1 cellular context compared by ENCODE assay signal in the genomic region with DNA sequence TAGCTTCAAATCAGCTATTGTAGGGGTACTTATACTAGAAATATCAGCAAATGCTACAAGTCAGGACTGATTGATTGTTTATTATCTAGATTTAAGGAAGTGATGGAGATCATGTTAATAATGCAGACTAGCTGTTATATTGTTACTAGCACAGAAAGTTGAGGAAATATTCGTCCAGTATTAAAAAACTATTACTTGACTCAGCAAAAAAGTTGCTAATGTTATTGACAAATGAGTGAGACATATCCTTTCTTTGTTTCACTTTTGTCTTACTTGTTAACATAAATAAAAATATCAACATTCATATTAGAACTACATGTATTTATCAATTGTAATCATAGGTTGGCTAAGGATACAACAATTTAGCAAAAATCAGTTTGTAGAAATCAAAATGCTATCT.
A peak's percentile ranks its signal among the peaks of the same experiment; 100 is the strongest.
TF ChIP-seq lines count a peak whose summit lies in the region.

No MANE protein-coding gene starts in this region.

TF ChIP-seq in K562, 482 proteins besides CTCF, POLR2A, EP300 and RAD21 (continued from another document):
- TF ChIP-seq ZNF175 (CRISPR knock-in tag; IDR thresholded peaks at IDR 0.05; ENCODE audit: low read depth) (no peak), CREB3L1 (IDR thresholded peaks at IDR 0.05; ENCODE audit: borderline replicate concordance, low read depth) (no peak), C11orf30 (IDR thresholded peaks at IDR 0.05; ENCODE audit: low read depth) (peak; percentile 71), TEAD4 (IDR thresholded peaks at IDR 0.05; ENCODE audit: low read length) (no peak), TEAD4 (CRISPR knock-in tag; IDR thresholded peaks at IDR 0.05; ENCODE audit: borderline replicate concordance) (no peak), ZNF324 (CRISPR knock-in tag; IDR thresholded peaks at IDR 0.05) (no peak), COPS2 (conservative IDR thresholded peaks at IDR 0.05) (no peak), MAFG (tag; conservative IDR thresholded peaks at IDR 0.05) (peak; percentile 54), CEBPZ (IDR thresholded peaks at IDR 0.05; ENCODE audit: borderline replicate concordance, low read depth, low read length) (no peak), STAT5B (CRISPR knock-in tag; IDR thresholded peaks at IDR 0.05) (no peak), CBX2 (IDR thresholded peaks at IDR 0.05; ENCODE audit: insufficient read depth, low read length, poor library complexity, severe bottlenecking) (no peak), PATZ1 (CRISPR knock-in tag; IDR thresholded peaks at IDR 0.05; ENCODE audit: borderline replicate concordance) (no peak), ZBTB17 (CRISPR knock-in tag; IDR thresholded peaks at IDR 0.05) (no peak)
- TF ChIP-seq, protein P1, sequence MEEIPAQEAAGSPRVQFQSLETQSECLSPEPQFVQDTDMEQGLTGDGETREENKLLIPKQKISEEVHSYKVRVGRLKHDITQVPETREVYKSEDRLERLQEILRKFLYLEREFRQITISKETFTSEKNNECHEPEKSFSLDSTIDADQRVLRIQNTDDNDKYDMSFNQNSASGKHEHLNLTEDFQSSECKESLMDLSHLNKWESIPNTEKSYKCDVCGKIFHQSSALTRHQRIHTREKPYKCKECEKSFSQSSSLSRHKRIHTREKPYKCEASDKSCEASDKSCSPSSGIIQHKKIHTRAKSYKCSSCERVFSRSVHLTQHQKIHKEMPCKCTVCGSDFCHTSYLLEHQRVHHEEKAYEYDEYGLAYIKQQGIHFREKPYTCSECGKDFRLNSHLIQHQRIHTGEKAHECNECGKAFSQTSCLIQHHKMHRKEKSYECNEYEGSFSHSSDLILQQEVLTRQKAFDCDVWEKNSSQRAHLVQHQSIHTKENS (CRISPR knock-in tag; IDR thresholded peaks at IDR 0.05) = no peak
